Comparison of ENCODE assay signal across 11 cellular contexts in the genomic region with DNA sequence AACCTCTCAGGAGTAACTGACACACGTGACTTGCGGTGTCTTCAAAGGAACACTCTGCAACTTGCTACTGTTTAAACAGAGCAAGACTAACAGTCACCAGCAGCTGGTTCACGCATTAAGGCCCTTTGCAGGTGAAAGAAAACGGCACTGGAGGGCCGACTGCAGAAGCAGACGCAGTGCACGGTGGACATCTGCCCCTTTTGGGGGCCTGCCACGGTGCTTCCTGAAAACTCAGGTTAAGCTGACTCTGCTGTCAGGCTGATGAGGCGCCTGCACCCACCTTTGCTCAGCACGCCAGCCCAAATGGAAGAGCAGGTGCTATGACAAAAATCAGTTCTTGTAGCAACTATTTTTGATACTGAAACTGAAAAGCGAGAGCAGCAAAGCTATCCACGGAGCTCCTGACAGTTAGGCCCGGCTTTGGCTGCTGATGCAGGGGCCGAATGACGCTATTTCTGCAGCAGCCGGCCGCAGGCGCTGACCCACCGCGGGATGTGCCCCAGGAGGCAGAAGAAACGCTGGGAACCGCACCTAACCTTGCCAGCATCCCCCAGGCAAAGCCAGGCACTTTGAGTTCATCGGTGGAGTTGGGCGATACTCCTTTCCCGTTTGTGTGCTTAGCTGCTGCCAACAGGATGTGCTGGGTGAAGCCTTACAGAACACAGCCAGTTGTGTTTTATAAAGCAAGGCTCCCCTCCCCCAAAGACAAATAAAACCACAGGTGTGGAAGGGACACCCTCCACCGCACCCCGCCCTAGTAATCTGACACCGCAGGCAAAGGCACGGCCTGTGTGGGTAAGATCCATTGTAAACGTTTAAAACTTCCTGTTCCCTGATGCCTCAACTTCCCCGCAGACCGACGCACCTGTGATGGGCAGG. TPM values are rescaled to one million over a fixed set of nuclear protein-coding genes. Genes with fewer than 3 reads are reported as not detected.
DNase-seq lines count a peak whose midpoint lies in the region; ATAC-seq and TF ChIP-seq lines count a peak whose summit lies in the region.
"Had no signal": no experiment of that assay in that cellular context is flagged by ENCODE, and none has a peak within 500 bp of the region (broad histone marks: within the 10 kb centered on the region; RNA-seq: fewer than 3 reads in every experiment).

No MANE protein-coding gene starts in this region.

- H3K27ac ChIP-seq in left ventricle myocardium inferior (replicated peaks), result no peak overlapping the region
- H3K27ac ChIP-seq in right cardiac atrium (ENCODE audit: low read length), result no peak overlapping the region

- H3K36me3 ChIP-seq in left ventricle myocardium inferior, result peaks cover 34% of the 10 kb centered on the region

- intact Hi-C loops in Right ventricle myocardium inferior (cut with DNase I), result no loop called here
- intact Hi-C loops in left ventricle myocardium inferior (cut with micrococcal nuclease), result no loop called here
- intact Hi-C loops in right cardiac atrium (cut with DNase I), result no loop called here

- no peak for TF ChIP-seq CTCF in left ventricle myocardium inferior (IDR thresholded peaks at IDR 0.05; ENCODE audit: borderline replicate concordance)

- peak; percentile 9 for ATAC-seq in Right ventricle myocardium inferior
- peak; percentile 51 for ATAC-seq in HG03066 (IDR thresholded peaks at IDR 0.05; ENCODE audit: low read depth, unreplicated experiment)
- peak; percentile 5 to 43 for ATAC-seq in right cardiac atrium

- peaks cover 15% of the 10 kb centered on the region for H3K27me3 ChIP-seq in left ventricle myocardium inferior (ENCODE audit: low read depth)
- no peaks in the 10 kb centered on the region for H3K27me3 ChIP-seq in right cardiac atrium (ENCODE audit: control insufficient read depth, insufficient read depth)

- H3K4me1 ChIP-seq in left ventricle myocardium inferior, result peaks cover 7% of the 10 kb centered on the region
- H3K4me1 ChIP-seq in right cardiac atrium (ENCODE audit: control insufficient read depth, insufficient read depth, low read length), result no peaks in the 10 kb centered on the region

- H3K4me3 ChIP-seq in left ventricle myocardium inferior (no peak overlapping the region), right cardiac atrium (ENCODE audit: low read length) (no peak overlapping the region)

- no peaks in the 10 kb centered on the region for H3K9me3 ChIP-seq in left ventricle myocardium inferior (replicated peaks)
- H3K9me3 ChIP-seq in right cardiac atrium (ENCODE audit: control insufficient read depth, low read length), result no peaks in the 10 kb centered on the region

- WGBS in right cardiac atrium, result 32% methylated on average over 33 of the region's 33 CpGs

- DNase-seq in Right ventricle myocardium inferior (ENCODE audit: missing footprints), result no peak
- DNase-seq in left ventricle myocardium inferior, result no peak
- DNase-seq in NCI-H2171 treated with DMSO at 0.1 percent for 48 hours (lab: John Stamatoyannopoulos, UW), result peak; percentile 97
- DNase-seq in activated T-cell treated with anti-CD3 and anti-CD28 coated beads for 1 hour (ENCODE audit: low read depth), result peak; percentile 28
- DNase-seq in right cardiac atrium, result no peak
- peak; percentile 23 to 28 for DNase-seq in stimulated activated CD4-positive, alpha-beta T cell treated with anti-CD3 and anti-CD28 coated beads, Interleukin-4, amount 100 ng/mL, for 48 hours (ENCODE audit: low read depth in 2 of 2)
- DNase-seq in cortex of kidney (lab: John Stamatoyannopoulos, UW), result no peak

RNA-seq across cellular contexts. Expression of a gene that starts 21.1 kb away (rescaled TPM):
- total RNA-seq in Right ventricle myocardium inferior, result not detected
- total RNA-seq in left ventricle myocardium inferior, result not detected
- total RNA-seq in right cardiac atrium, result not detected
- not detected for polyA plus RNA-seq in right cardiac atrium
- total RNA-seq: dermis microvascular lymphatic vessel endothelial cell, temporal lobe had no signal
- polyA plus RNA-seq: BJ had no signal

RNA-seq across cellular contexts. Expression of a gene that starts 29.0 kb away (rescaled TPM):
- total RNA-seq in Right ventricle myocardium inferior, result 33.3 TPM
- total RNA-seq in left ventricle myocardium inferior, result 34.2 TPM
- 10 to 100 TPM; 43.9 to 62.7 (median 50.0) TPM for total RNA-seq in right cardiac atrium
- polyA plus RNA-seq in right cardiac atrium, result 44.0 TPM

Comparison
In these comparisons a context has a peak if more than half of its experiments do, and no peak if none do; other contexts are left out.
1. DNase-seq: peak in NCI-H2171 treated with DMSO at 0.1 percent for 48 hours (single experiment), activated T-cell treated with anti-CD3 and anti-CD28 coated beads for 1 hour (single experiment) and stimulated activated CD4-positive, alpha-beta T cell treated with anti-CD3 and anti-CD28 coated beads, Interleukin-4, amount 100 ng/mL, for 48 hours (2 of 2); none in Right ventricle myocardium inferior (single experiment), left ventricle myocardium inferior (single experiment), right cardiac atrium (0 of 3) and cortex of kidney (single experiment).
2. Peak in every context shown above with its lines, with median percentiles within 50 percentile points of each other: ATAC-seq.